ENCODE assay signal across 31 cellular contexts in genomic region chr6:48136856-48137255, GRCh38. TPM values are rescaled to one million over a fixed set of nuclear protein-coding genes. Genes with fewer than 3 reads are reported as not detected.
DNase-seq lines count a peak whose midpoint lies in the region; ATAC-seq and TF ChIP-seq lines count a peak whose summit lies in the region.
"Had no signal": no experiment of that assay in that cellular context is flagged by ENCODE, and none has a peak within 500 bp of the region (broad histone marks: within the 10 kb centered on the region; RNA-seq: fewer than 3 reads in every experiment).

No MANE protein-coding gene starts in this region.

- WGBS in endodermal cell (ENCODE audit: insufficient coverage in 1 of 2, insufficient read length in 1 of 2), 2 experiments, result 85 to 100% methylated on average over 1 to 2 of the region's 2 CpGs
- 100% methylated on average over 1 of the region's 2 CpGs; no CpG with 5 or more reads in 1 of the 2 experiments for WGBS in mesodermal cell (ENCODE audit: insufficient coverage in 2 of 2), 2 experiments
- WGBS in heart right ventricle, 2 donors, result 54 to 62% methylated on average over 2 of the region's 2 CpGs

- no peak for ATAC-seq in heart right ventricle
- ATAC-seq: A549; activated T-cell treated with anti-CD3 and anti-CD28 coated beads, Interleukin-2, amount 50 U/mL, for 4 hours; GM12878; pancreas; SK-N-SH treated with all-trans-retinoic acid at 6 μM for 48 hours; stimulated activated naive CD8-positive, alpha-beta T cell treated with anti-CD3 and anti-CD28 coated beads, Interleukin-15, amount 100 ng/mL, for 72 hours had no signal

- intact Hi-C loops in heart right ventricle (cut with DNase I), result no loop called here

- DNase-seq in NCI-H226, result peak; percentile 49
- no peak for DNase-seq in endodermal cell
- no peak for DNase-seq in activated CD4-positive, alpha-beta memory T cell treated with anti-CD3 and anti-CD28 coated beads, Interleukin-2, amount 10 ng/mL, durations not matched to agents 7 days and 5 days
- DNase-seq in ACHN, result no peak
- no peak for DNase-seq in heart right ventricle
- DNase-seq in SKM-1 treated with dmso at 0.1 percent for 144 hours (lab: John Stamatoyannopoulos, UW; ENCODE audit: unreplicated experiment), result no peak
- DNase-seq: activated CD4-positive, alpha-beta T cell treated with anti-CD3 and anti-CD28 coated beads for 4 hours; activated naive CD4-positive, alpha-beta T cell; activated T-cell treated with anti-CD3 and anti-CD28 coated beads, Interleukin-2, amount 50 U/mL, for 4 hours; amniotic stem cell; BE2C; GOT3; Karpas-422; NCI-H1048; NCI-H187; NCI-H774; nephron progenitor cell; pancreas; RPMI8226; sigmoid colon; stimulated activated naive CD8-positive, alpha-beta T cell treated with anti-CD3 and anti-CD28 coated beads, Interleukin-15, amount 100 ng/mL, for 72 hours; transverse colon had no signal

- peak overlapping the region; percentile 41 for H3K27ac Mint-ChIP-seq in endodermal cell
- no peak overlapping the region for H3K27ac Mint-ChIP-seq in activated CD4-positive, alpha-beta memory T cell treated with anti-CD3 and anti-CD28 coated beads, Interleukin-2, amount 10 ng/mL, durations not matched to agents 7 days and 5 days
- H3K27ac Mint-ChIP-seq: dendritic cell treated with granulocyte-macrophage colony-stimulating factor and Interleukin-4, amounts not matched to agents 40 ng/mL and 50 ng/mL, for 4 days; nephron progenitor cell; stimulated activated naive CD8-positive, alpha-beta T cell treated with anti-CD3 and anti-CD28 coated beads, Interleukin-15, amount 100 ng/mL, for 72 hours; T-helper 2 cell treated with Interferon-gamma antibody and Interleukin-4, amounts not matched to agents 5 μg/mL and 100 μg/mL, for 36 hours had no signal

- H3K27me3 Mint-ChIP-seq in endodermal cell (ENCODE audit: insufficient read depth), result peaks cover 4% of the 10 kb centered on the region
- no peaks in the 10 kb centered on the region for H3K27me3 Mint-ChIP-seq in activated CD4-positive, alpha-beta memory T cell treated with anti-CD3 and anti-CD28 coated beads, Interleukin-2, amount 10 ng/mL, durations not matched to agents 7 days and 5 days
- H3K27me3 Mint-ChIP-seq: dendritic cell treated with granulocyte-macrophage colony-stimulating factor and Interleukin-4, amounts not matched to agents 40 ng/mL and 50 ng/mL, for 4 days; stimulated activated naive CD8-positive, alpha-beta T cell treated with anti-CD3 and anti-CD28 coated beads, Interleukin-15, amount 100 ng/mL, for 72 hours had no signal

- CTCF ChIA-PET in activated CD4-positive, alpha-beta memory T cell treated with anti-CD3 and anti-CD28 coated beads, Interleukin-2, amount 10 ng/mL, durations not matched to agents 7 days and 5 days (lab: Charles Lee), result no interaction called here

- H3K4me1 Mint-ChIP-seq in endodermal cell, result peaks cover 16% of the 10 kb centered on the region
- H3K4me1 Mint-ChIP-seq in activated CD4-positive, alpha-beta memory T cell treated with anti-CD3 and anti-CD28 coated beads, Interleukin-2, amount 10 ng/mL, durations not matched to agents 7 days and 5 days, result no peaks in the 10 kb centered on the region
- H3K4me1 Mint-ChIP-seq: nephron progenitor cell; stimulated activated naive CD8-positive, alpha-beta T cell treated with anti-CD3 and anti-CD28 coated beads, Interleukin-15, amount 100 ng/mL, for 72 hours had no signal

- no peaks in the 10 kb centered on the region for H3K9me3 Mint-ChIP-seq in endodermal cell
- no peaks in the 10 kb centered on the region for H3K9me3 Mint-ChIP-seq in activated CD4-positive, alpha-beta memory T cell treated with anti-CD3 and anti-CD28 coated beads, Interleukin-2, amount 10 ng/mL, durations not matched to agents 7 days and 5 days
- H3K9me3 Mint-ChIP-seq: activated T-cell treated with anti-CD3 and anti-CD28 coated beads, Interleukin-2, amount 50 U/mL, for 4 hours; dendritic cell treated with granulocyte-macrophage colony-stimulating factor and Interleukin-4, amounts not matched to agents 40 ng/mL and 50 ng/mL, for 4 days; nephron progenitor cell; T-helper 2 cell treated with Interferon-gamma antibody and Interleukin-4, amounts not matched to agents 5 μg/mL and 100 μg/mL, for 36 hours had no signal

- no peak overlapping the region for H3K4me3 ChIP-seq in ACC112 (ENCODE audit: low read depth, low read length)
- H3K4me3 ChIP-seq in endodermal cell (ENCODE audit: low read length), result no peak overlapping the region
- no peak overlapping the region for H3K4me3 ChIP-seq in mesodermal cell (ENCODE audit: extremely low read depth, insufficient read depth, low read length, poor library complexity, severe bottlenecking)
- H3K4me3 ChIP-seq in heart right ventricle, result no peak overlapping the region
- H3K4me3 ChIP-seq: A549, cardiac muscle cell, GM12878, pancreas, sigmoid colon, transverse colon had no signal

- peaks cover 65% of the 10 kb centered on the region for H3K4me1 ChIP-seq in ACC112 (ENCODE audit: control insufficient read depth, insufficient read depth, low read length, unreplicated experiment)
- H3K4me1 ChIP-seq in endodermal cell (ENCODE audit: control insufficient read depth, insufficient read depth, low read length), result no peaks in the 10 kb centered on the region
- peaks cover 22% of the 10 kb centered on the region for H3K4me1 ChIP-seq in mesodermal cell (ENCODE audit: control insufficient read depth, insufficient read depth, low read length, poor library complexity, severe bottlenecking)
- no peaks in the 10 kb centered on the region for H3K4me1 ChIP-seq in heart right ventricle
- H3K4me1 ChIP-seq: BE2C, pancreas, sigmoid colon, transverse colon had no signal

- in situ Hi-C loops in ACHN (cut with HindIII; ENCODE audit: low pct_ligation_motif_present, low pct_unique_long_range_greater_than_20kb, low sequenced_read_pairs), result no loop called here

- H3K4me3 Mint-ChIP-seq in endodermal cell, result no peak overlapping the region
- no peak overlapping the region for H3K4me3 Mint-ChIP-seq in activated CD4-positive, alpha-beta memory T cell treated with anti-CD3 and anti-CD28 coated beads, Interleukin-2, amount 10 ng/mL, durations not matched to agents 7 days and 5 days
- H3K4me3 Mint-ChIP-seq: activated T-cell treated with anti-CD3 and anti-CD28 coated beads, Interleukin-2, amount 50 U/mL, for 4 hours; dendritic cell treated with granulocyte-macrophage colony-stimulating factor and Interleukin-4, amounts not matched to agents 40 ng/mL and 50 ng/mL, for 4 days; nephron progenitor cell; stimulated activated naive CD8-positive, alpha-beta T cell treated with anti-CD3 and anti-CD28 coated beads, Interleukin-15, amount 100 ng/mL, for 72 hours; T-helper 2 cell treated with Interferon-gamma antibody and Interleukin-4, amounts not matched to agents 5 μg/mL and 100 μg/mL, for 36 hours had no signal

- POLR2A ChIA-PET in activated CD4-positive, alpha-beta memory T cell treated with anti-CD3 and anti-CD28 coated beads, Interleukin-2, amount 10 ng/mL, durations not matched to agents 7 days and 5 days (lab: Charles Lee), result no interaction called here

- H3K27ac ChIP-seq in ACC112 (ENCODE audit: low read depth, low read length), result peak overlapping the region; percentile 91
- no peak overlapping the region for H3K27ac ChIP-seq in endodermal cell (ENCODE audit: low read depth, low read length)
- H3K27ac ChIP-seq in mesodermal cell (ENCODE audit: low read depth, low read length, severe bottlenecking), result peak overlapping the region; percentile 65
- no peak overlapping the region for H3K27ac ChIP-seq in heart right ventricle
- H3K27ac ChIP-seq: A549, cardiac muscle cell, HL-60, pancreas, sigmoid colon, transverse colon had no signal

- H3K36me3 ChIP-seq in ACC112 (ENCODE audit: insufficient read depth, low read length) (no peaks in the 10 kb centered on the region), endodermal cell (ENCODE audit: control insufficient read depth, insufficient read depth, low read length) (no peaks in the 10 kb centered on the region), mesodermal cell (ENCODE audit: control insufficient read depth, insufficient read depth, low read length) (no peaks in the 10 kb centered on the region), heart right ventricle (no peaks in the 10 kb centered on the region)
- H3K36me3 ChIP-seq: BE2C, cardiac muscle cell, pancreas, sigmoid colon, transverse colon had no signal

- H3K9me3 ChIP-seq in endodermal cell (ENCODE audit: control insufficient read depth, low read length), result no peaks in the 10 kb centered on the region
- no peaks in the 10 kb centered on the region for H3K9me3 ChIP-seq in mesodermal cell (ENCODE audit: control insufficient read depth, low read length)
- H3K9me3 ChIP-seq in heart right ventricle, result no peaks in the 10 kb centered on the region
- H3K9me3 ChIP-seq: A549, BE2C, pancreas, sigmoid colon, transverse colon had no signal

- H3K27me3 ChIP-seq in ACC112 (ENCODE audit: insufficient read depth, low read length) (no peaks in the 10 kb centered on the region), endodermal cell (ENCODE audit: control insufficient read depth, insufficient read depth, low read length, poor library complexity, severe bottlenecking) (peaks cover 13% of the 10 kb centered on the region), heart right ventricle (no peaks in the 10 kb centered on the region)
- H3K27me3 ChIP-seq: BE2C, cardiac muscle cell, pancreas, sigmoid colon, transverse colon had no signal

- no peak overlapping the region for H3K9ac ChIP-seq in endodermal cell (ENCODE audit: extremely low read depth, low read length, poor library complexity, severe bottlenecking)

- no peak for TF ChIP-seq CTCF in endodermal cell (conservative IDR thresholded peaks at IDR 0.05)
- TF ChIP-seq CTCF in heart right ventricle (IDR thresholded peaks at IDR 0.05), result no peak

- no peaks in the 10 kb centered on the region for H3K79me2 ChIP-seq in ACC112 (ENCODE audit: control insufficient read depth, insufficient read depth, low read length, unreplicated experiment)

- peak overlapping the region; percentile 69 for H2AFZ ChIP-seq in ACC112 (ENCODE audit: low read length, unreplicated experiment)

- no peaks in the 10 kb centered on the region for H3K36me3 Mint-ChIP-seq in endodermal cell (ENCODE audit: low read depth)
- no peaks in the 10 kb centered on the region for H3K36me3 Mint-ChIP-seq in activated CD4-positive, alpha-beta memory T cell treated with anti-CD3 and anti-CD28 coated beads, Interleukin-2, amount 10 ng/mL, durations not matched to agents 7 days and 5 days (ENCODE audit: low read depth)

RNA-seq across cellular contexts. Expression of gene PTCHD4, which starts 25.9 kb away (rescaled TPM):
- total RNA-seq in endodermal cell (under 1 TPM; 0.11 to 0.42 TPM), heart right ventricle (1 to 10 TPM in 2 of 10 donors, under 1 TPM in 8; 0.23 to 1.0 (median 0.64) TPM)
- 6.3 TPM for polyA plus RNA-seq in endodermal cell (2013, experiment 1 of 2)
- 6.1 TPM for polyA plus RNA-seq in endodermal cell (2013, experiment 2 of 2)
- 20.4 TPM for polyA plus RNA-seq in mesodermal cell (2013, experiment 1 of 2)
- polyA plus RNA-seq in mesodermal cell (2013, experiment 2 of 2), result 20.2 TPM
- not detected for total RNA-seq in activated CD4-positive, alpha-beta memory T cell treated with anti-CD3 and anti-CD28 coated beads, Interleukin-2, amount 10 ng/mL, durations not matched to agents 7 days and 5 days
- under 1 TPM; 0.01 to 0.15 TPM for polyA plus RNA-seq in heart right ventricle
- total RNA-seq: activated T-cell treated with anti-CD3 and anti-CD28 coated beads, Interleukin-2, amount 50 U/mL, for 4 hours had no signal

Comparison
In these comparisons a context has a peak if more than half of its experiments do, and no peak if none do; other contexts are left out.
1. H3K27ac ChIP-seq: peak in ACC112 (single experiment) and mesodermal cell (single experiment); none in endodermal cell (single experiment) and heart right ventricle (0 of 10).